ENCODE assay signal across 8 cellular contexts in the genomic region with DNA sequence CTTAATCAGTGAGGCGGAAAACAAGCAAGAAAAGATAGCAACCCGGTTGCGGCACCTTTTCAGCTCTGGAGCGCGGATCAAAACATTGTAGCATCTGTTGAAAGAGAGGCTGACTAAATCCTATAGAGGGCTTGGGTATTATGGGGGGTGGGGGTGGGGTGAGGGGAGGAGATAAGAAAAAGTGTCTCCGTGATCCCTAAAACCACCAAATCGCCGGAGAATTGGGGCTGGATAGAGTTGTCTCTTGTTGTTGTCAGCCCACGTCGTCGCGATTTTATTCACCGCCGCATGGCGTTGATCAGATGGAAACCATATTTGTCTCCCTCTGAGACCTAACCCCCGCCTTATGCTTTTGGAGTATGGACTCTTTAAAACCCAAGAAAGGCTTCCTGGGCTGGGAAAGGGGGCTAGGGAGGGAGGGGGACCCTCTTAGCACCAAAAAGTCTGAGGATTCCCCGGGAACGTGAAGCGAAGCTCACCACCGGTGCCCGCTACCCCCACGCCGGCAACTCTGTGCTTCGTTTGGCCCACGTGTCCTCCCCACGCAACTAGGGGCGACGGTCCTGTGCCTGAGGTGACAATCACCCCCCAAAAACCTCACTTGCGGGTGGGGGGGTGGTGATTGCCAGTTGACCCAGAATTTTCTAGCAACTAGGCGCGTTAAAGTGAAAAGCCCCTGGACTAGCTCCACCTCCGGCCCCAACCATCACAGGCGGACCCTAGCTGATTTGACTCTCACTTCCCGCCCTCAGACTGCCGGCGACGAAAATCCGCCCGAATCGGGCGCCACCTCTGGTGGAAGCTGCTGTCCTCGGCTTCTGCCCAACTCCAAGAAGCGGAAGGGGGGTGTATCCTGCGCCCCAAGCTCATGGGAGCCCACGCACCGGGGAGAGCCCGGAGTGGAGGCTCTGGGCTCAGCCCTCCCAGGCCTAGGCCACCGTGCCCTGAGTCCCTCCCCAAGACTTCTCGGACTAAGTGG. TPM values are rescaled to one million over a fixed set of nuclear protein-coding genes. Genes with fewer than 3 reads are reported as not detected.
DNase-seq lines count a peak whose midpoint lies in the region; ATAC-seq and TF ChIP-seq lines count a peak whose summit lies in the region.

No MANE protein-coding gene starts in this region.

- DNase-seq in AG09309 (ENCODE audit: low read depth), result no peak
- DNase-seq in islet precursor cell, result peak; percentile 77
- no peak for DNase-seq in ureter (ENCODE audit: low spot score)
- no peak for DNase-seq in NCI-H526 (lab: John Stamatoyannopoulos, UW)
- no peak for DNase-seq in NCI-H1694 treated with DMSO at 0.1 percent for 48 hours (lab: John Stamatoyannopoulos, UW)
- DNase-seq in stomach, result no peak

- ATAC-seq in GM19463 (IDR thresholded peaks at IDR 0.05; ENCODE audit: unreplicated experiment), result peak; percentile 65

- 4 to 9% (median 7%) methylated on average over 38 to 49 of the region's 49 CpGs for WGBS in stomach, 5 donors

- H3K4me3 ChIP-seq in AG09309 (ENCODE audit: control insufficient read depth, low read depth, low read length) (peak overlapping the region; percentile 28), stomach (peak overlapping the region in 2 of 4 donors; percentile 9 to 29)

- TF ChIP-seq CTCF in AG09309 (IDR thresholded peaks at IDR 0.05; ENCODE audit: control insufficient read depth, insufficient read depth, low read depth, low read length, missing control alignments), result peak; percentile 48
- TF ChIP-seq CTCF in stomach (IDR thresholded peaks at IDR 0.05), result no peak

- TF ChIP-seq POLR2A in stomach (IDR thresholded peaks at IDR 0.05), result no peak

- no peak overlapping the region for H3K27ac ChIP-seq in stomach

- peaks cover 29% of the 10 kb centered on the region for H3K4me1 Mint-ChIP-seq in activated naive CD8-positive, alpha-beta T cell (ENCODE audit: low read depth)

- peaks cover 10 to 30% (median 22%) of the 10 kb centered on the region in 4 donors for H3K4me1 ChIP-seq in stomach

- peaks cover 55% of the 10 kb centered on the region for H3K27me3 Mint-ChIP-seq in activated naive CD8-positive, alpha-beta T cell

- H3K36me3 Mint-ChIP-seq in activated naive CD8-positive, alpha-beta T cell, result peaks cover 7% of the 10 kb centered on the region

- peaks cover 46 to 82% (median 78%) of the 10 kb centered on the region in 3 donors for H3K27me3 ChIP-seq in stomach

- H3K9me3 Mint-ChIP-seq in activated naive CD8-positive, alpha-beta T cell (ENCODE audit: low read depth), result no peaks in the 10 kb centered on the region

- no peak for TF ChIP-seq EP300 in stomach (IDR thresholded peaks at IDR 0.05)

- H3K27ac Mint-ChIP-seq in activated naive CD8-positive, alpha-beta T cell, result no peak overlapping the region

- H3K4me3 Mint-ChIP-seq in activated naive CD8-positive, alpha-beta T cell, result peak overlapping the region; percentile 34

- H3K9me3 ChIP-seq in stomach, result no peaks in the 10 kb centered on the region

- intact Hi-C loops in stomach (cut with DNase I; ENCODE audit: low total_unique reads), result no loop called here

- H3K36me3 ChIP-seq in stomach, result no peaks in the 10 kb centered on the region

RNA-seq across cellular contexts. Expression of a gene that starts 12.8 kb away (rescaled TPM):
- total RNA-seq in ureter (not detected), stomach (10 to 100 TPM in 1 of 5 donors, 1 to 10 TPM in 1, under 1 TPM in 2, not detected in 1; 0.45 to 57.9 (median 4.8) TPM)
- 1 to 10 TPM in 2 of 3 donors, under 1 TPM in 1; 0.03 to 5.3 (median 1.2) TPM for polyA plus RNA-seq in stomach
